ENCODE assay signal across 31 cellular contexts in the genomic region with DNA sequence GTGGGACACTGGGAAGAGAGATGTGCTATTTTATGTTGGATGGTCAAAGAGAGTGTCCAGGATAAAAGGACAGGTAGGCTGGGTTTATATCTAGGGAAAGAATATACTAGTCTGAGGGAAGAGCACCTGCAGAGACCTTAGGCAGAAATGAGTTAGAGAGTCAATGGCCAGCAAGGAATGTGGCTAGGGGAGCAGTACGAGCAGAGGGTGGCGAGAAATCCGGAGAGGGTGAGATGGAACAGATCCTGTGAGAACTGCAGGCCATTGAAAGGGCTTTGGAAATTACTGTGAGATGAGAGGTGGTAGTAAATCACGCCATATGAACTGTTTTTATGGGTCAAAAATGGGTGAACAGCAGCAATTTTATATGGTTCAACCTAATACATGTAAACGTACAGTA.
"Had no signal": no experiment of that assay in that cellular context is flagged by ENCODE, and none has a peak within 500 bp of the region (broad histone marks: within the 10 kb centered on the region; RNA-seq: fewer than 3 reads in every experiment).

No MANE protein-coding gene starts in this region.

- H3K9me3 ChIP-seq: adrenal gland, ascending aorta, colonic mucosa, mucosa of descending colon, ovary, upper lobe of left lung, vagina had no signal

- H3K27ac ChIP-seq: adrenal gland, ascending aorta, cardiac muscle cell, colonic mucosa, ovary, upper lobe of left lung, vagina had no signal

- H3K27me3 ChIP-seq: adrenal gland, ascending aorta, cardiac muscle cell, colonic mucosa, ovary, vagina had no signal

- H3K4me3 Mint-ChIP-seq: activated naive CD4-positive, alpha-beta T cell treated with anti-CD3 and anti-CD28 coated beads for 36 hours; activated naive CD8-positive, alpha-beta T cell treated with anti-CD3 and anti-CD28 coated beads for 36 hours; activated T-cell treated with anti-CD3 and anti-CD28 coated beads, Interleukin-2, amount 50 U/mL, for 72 hours; brain; natural killer cell treated with Interleukin-12 subunit alpha and Interleukin-12 subunit beta and Interleukin-15 and Interleukin-18, amount 100 ng/mL, for 72 hours; stimulated activated memory B cell treated with anti-CD40 and anti-IgM and Interleukin-4, amounts not matched to agents 10 μg/mL and 1 μg/mL and 100 μg/mL, for 72 hours; stimulated activated naive CD8-positive, alpha-beta T cell treated with anti-CD3 and anti-CD28 coated beads, Interleukin-15, amount 100 ng/mL, for 72 hours; T-helper 2 cell treated with Interferon-gamma antibody and Interleukin-4, amounts not matched to agents 5 μg/mL and 100 μg/mL, for 36 hours had no signal

- ATAC-seq: activated T-cell treated with anti-CD3 and anti-CD28 coated beads, Interleukin-2, amount 50 U/mL, for 72 hours; mucosa of descending colon; natural killer cell treated with Interleukin-12 subunit alpha and Interleukin-12 subunit beta and Interleukin-15 and Interleukin-18, amount 100 ng/mL, for 72 hours; sciatic nerve; stimulated activated memory B cell treated with anti-CD40 and anti-IgM and Interleukin-4, amounts not matched to agents 10 μg/mL and 1 μg/mL and 100 μg/mL, for 72 hours; stimulated activated naive CD8-positive, alpha-beta T cell treated with anti-CD3 and anti-CD28 coated beads, Interleukin-15, amount 100 ng/mL, for 72 hours had no signal

- H3K4me3 ChIP-seq: adrenal gland, ascending aorta, cardiac muscle cell, colonic mucosa, mucosa of descending colon, ovary, upper lobe of left lung, vagina had no signal

- H3K4me1 ChIP-seq: ascending aorta, upper lobe of left lung, vagina had no signal

- H3K9me3 Mint-ChIP-seq: activated naive CD4-positive, alpha-beta T cell treated with anti-CD3 and anti-CD28 coated beads for 36 hours; activated T-cell treated with anti-CD3 and anti-CD28 coated beads, Interleukin-2, amount 50 U/mL, for 72 hours; natural killer cell treated with Interleukin-12 subunit alpha and Interleukin-12 subunit beta and Interleukin-15 and Interleukin-18, amount 100 ng/mL, for 72 hours; stimulated activated naive CD8-positive, alpha-beta T cell treated with anti-CD3 and anti-CD28 coated beads, Interleukin-15, amount 100 ng/mL, for 72 hours; T-helper 2 cell treated with Interferon-gamma antibody and Interleukin-4, amounts not matched to agents 5 μg/mL and 100 μg/mL, for 36 hours had no signal

- H3K4me1 Mint-ChIP-seq: stimulated activated memory B cell treated with anti-CD40 and anti-IgM and Interleukin-4, amounts not matched to agents 10 μg/mL and 1 μg/mL and 100 μg/mL, for 72 hours had no signal

- H3K36me3 Mint-ChIP-seq: activated naive CD8-positive, alpha-beta T cell treated with anti-CD3 and anti-CD28 coated beads for 36 hours; brain; natural killer cell treated with Interleukin-12 subunit alpha and Interleukin-12 subunit beta and Interleukin-15 and Interleukin-18, amount 100 ng/mL, for 72 hours; stimulated activated memory B cell treated with anti-CD40 and anti-IgM and Interleukin-4, amounts not matched to agents 10 μg/mL and 1 μg/mL and 100 μg/mL, for 72 hours had no signal

- DNase-seq: activated CD4-positive, alpha-beta T cell treated with anti-CD3 and anti-CD28 coated beads for 4 hours; activated CD4-positive, alpha-beta T cell treated with anti-CD3 and anti-CD28 coated beads, Interleukin-2, amount 50 U/mL, for 4 hours; activated effector memory CD4-positive, alpha-beta T cell treated with Interleukin-2 at 50 U/mL for 16 hours; activated naive CD4-positive, alpha-beta T cell treated with anti-CD3 and anti-CD28 coated beads for 36 hours; activated naive CD8-positive, alpha-beta T cell treated with anti-CD3 and anti-CD28 coated beads for 36 hours; activated T-cell treated with anti-CD3 and anti-CD28 coated beads for 4 hours; activated T-cell treated with anti-CD3 and anti-CD28 coated beads, Interleukin-2, amount 50 U/mL, for 72 hours; adrenal gland; cerebellar nuclear complex; colonic mucosa; effector CD8-positive, alpha-beta T cell; glutamatergic neuron; mucosa of descending colon; ovary; small intestine; stimulated activated CD4-positive, alpha-beta T cell treated with anti-CD3 and anti-CD28 coated beads, Interleukin-1b, Interleukin-23, amount 100 ng/mL, for 48 hours; stimulated activated CD4-positive, alpha-beta T cell treated with anti-CD3 and anti-CD28 coated beads, Interleukin-4, amount 100 ng/mL, for 4 hours; stimulated activated CD8-positive, alpha-beta memory T cell treated with anti-CD3 and anti-CD28 coated beads, Interleukin-4, amount 100 ng/mL, for 48 hours; stimulated activated naive CD8-positive, alpha-beta T cell treated with anti-CD3 and anti-CD28 coated beads, Interleukin-15, amount 100 ng/mL, for 72 hours; substantia nigra; T-helper 1 cell; upper lobe of left lung had no signal

- H3K27ac Mint-ChIP-seq: activated naive CD4-positive, alpha-beta T cell treated with anti-CD3 and anti-CD28 coated beads for 36 hours; activated naive CD8-positive, alpha-beta T cell treated with anti-CD3 and anti-CD28 coated beads for 36 hours; activated T-cell treated with anti-CD3 and anti-CD28 coated beads, Interleukin-2, amount 50 U/mL, for 72 hours; natural killer cell treated with Interleukin-12 subunit alpha and Interleukin-12 subunit beta and Interleukin-15 and Interleukin-18, amount 100 ng/mL, for 72 hours; progenitor cell of endocrine pancreas; stimulated activated memory B cell treated with anti-CD40 and anti-IgM and Interleukin-4, amounts not matched to agents 10 μg/mL and 1 μg/mL and 100 μg/mL, for 72 hours; T-helper 2 cell treated with Interferon-gamma antibody and Interleukin-4, amounts not matched to agents 5 μg/mL and 100 μg/mL, for 36 hours had no signal

- H3K36me3 ChIP-seq: adrenal gland, ascending aorta, cardiac muscle cell, colonic mucosa, ovary, upper lobe of left lung, vagina had no signal

- H3K27me3 Mint-ChIP-seq: brain had no signal
